Comparison of ENCODE assay signal across 8 cellular contexts in genomic region chrX:130024127-130024526, GRCh38. TPM values are rescaled to one million over a fixed set of nuclear protein-coding genes. Genes with fewer than 3 reads are reported as not detected.
DNase-seq lines count a peak whose midpoint lies in the region; ATAC-seq and TF ChIP-seq lines count a peak whose summit lies in the region.

No MANE protein-coding gene starts in this region.

- DNase-seq in BE2C (peak; percentile 78), GM19238 (ENCODE audit: insufficient read length, low spot score) (peak; percentile 84), Peyer's patch (peak; percentile 75 to 94 (median 83)), activated T-helper 1 cell treated with Interleukin-2 at 50 U/mL for 16 hours (ENCODE audit: low read depth) (peak; percentile 65), foreskin melanocyte (peak; percentile 43), sciatic nerve (ENCODE audit: low spot score) (peak; percentile 84), NCI-H1694 treated with DMSO at 0.1 percent for 48 hours (lab: John Stamatoyannopoulos, UW) (no peak)

- intact Hi-C loops in sciatic nerve (cut with DNase I), result no loop called here

- TF ChIP-seq CTCF in BE2C (IDR thresholded peaks at IDR 0.05; ENCODE audit: low read depth, low read length) (no peak), Peyer's patch (IDR thresholded peaks at IDR 0.05) (no peak)

- H3K36me3 ChIP-seq in BE2C (no peaks in the 10 kb centered on the region), Peyer's patch (peaks cover 0 to 24% (median 0%) of the 10 kb centered on the region in 3 donors)

- peak overlapping the region in 1 of 4 donors; percentile 34 for H3K27ac ChIP-seq in Peyer's patch

- no peaks in the 10 kb centered on the region for H3K4me1 ChIP-seq in BE2C
- no peaks in the 10 kb centered on the region for H3K4me1 ChIP-seq in Peyer's patch

- ATAC-seq in HG03135 (IDR thresholded peaks at IDR 0.05; ENCODE audit: unreplicated experiment) (peak; percentile 95), sciatic nerve (peak; percentile 95)

- H3K4me3 ChIP-seq in BE2C (ENCODE audit: low read depth, low read length), result no peak overlapping the region
- H3K4me3 ChIP-seq in Peyer's patch, result no peak overlapping the region

- H3K27me3 ChIP-seq in BE2C (no peaks in the 10 kb centered on the region), Peyer's patch (no peaks in the 10 kb centered on the region)

- no peak for TF ChIP-seq POLR2A in Peyer's patch (IDR thresholded peaks at IDR 0.05)

- H3K9me3 ChIP-seq in BE2C, result no peaks in the 10 kb centered on the region
- H3K9me3 ChIP-seq in Peyer's patch, result no peaks in the 10 kb centered on the region

RNA-seq across cellular contexts. Expression of gene BCORL1, which starts 41.7 kb away (rescaled TPM):
- polyA plus RNA-seq in BE2C (2012; ENCODE audit: insufficient read depth, insufficient read length, low read depth), result 4.8 TPM
- 10 to 100 TPM in 3 of 4 donors, 1 to 10 TPM in 1; 7.4 to 16.5 (median 11.5) TPM for total RNA-seq in Peyer's patch
- total RNA-seq in sciatic nerve, result 25.1 TPM
